18 cellular contexts compared by ENCODE assay signal in the genomic region with DNA sequence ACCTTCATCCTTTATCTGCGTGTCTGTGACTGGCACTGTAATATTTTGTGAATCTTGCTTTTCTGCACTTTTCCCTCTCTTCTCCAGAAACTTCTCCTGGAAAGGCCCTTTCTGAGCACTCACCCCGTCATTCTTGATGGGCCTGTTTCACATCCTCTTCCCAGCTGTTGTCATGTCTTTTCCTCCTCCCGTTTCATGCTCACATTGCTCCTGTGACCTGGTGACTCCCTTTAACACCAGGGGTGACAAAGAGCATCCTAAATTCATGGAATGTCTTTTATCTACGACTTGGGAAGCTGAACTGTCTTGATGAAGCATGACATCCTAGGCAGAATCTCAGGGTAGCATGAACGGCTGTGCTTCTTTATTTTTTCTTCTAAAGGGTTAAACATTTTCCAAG.
"Had no signal": no experiment of that assay in that cellular context is flagged by ENCODE, and none has a peak within 500 bp of the region (broad histone marks: within the 10 kb centered on the region; RNA-seq: fewer than 3 reads in every experiment).

No MANE protein-coding gene starts in this region.

- H3K9me3 Mint-ChIP-seq: effector memory CD8-positive, alpha-beta T cell had no signal

- H3K4me1 ChIP-seq: esophagus squamous epithelium, gastroesophageal sphincter, left ventricle myocardium inferior, lower lobe of right lung, sigmoid colon, suprapubic skin, upper lobe of left lung, vagina had no signal

- ATAC-seq: effector memory CD8-positive, alpha-beta T cell; gastroesophageal sphincter; lower lobe of right lung; stimulated activated naive CD8-positive, alpha-beta T cell treated with anti-CD3 and anti-CD28 coated beads, Interleukin-15, Interleukin-2, amounts not matched to agents 100 U/mL and 50 U/mL, for 24 hours had no signal

- H3K27ac ChIP-seq: esophagus squamous epithelium, gastroesophageal sphincter, left ventricle myocardium inferior, lower lobe of right lung, neutrophil, sigmoid colon, skin epidermis, suprapubic skin, thyroid gland, upper lobe of left lung, vagina had no signal

- H3K9me3 ChIP-seq: esophagus squamous epithelium, gastroesophageal sphincter, left ventricle myocardium inferior, lower lobe of right lung, neutrophil, sigmoid colon, suprapubic skin, thyroid gland, upper lobe of left lung, vagina had no signal

- H3K4me3 Mint-ChIP-seq: effector memory CD8-positive, alpha-beta T cell; memory B cell; naive B cell had no signal

- H3K36me3 ChIP-seq: esophagus squamous epithelium, gastroesophageal sphincter, left ventricle myocardium inferior, lower lobe of right lung, neutrophil, sigmoid colon, suprapubic skin, thyroid gland, upper lobe of left lung, vagina had no signal

- H3K27ac Mint-ChIP-seq: effector memory CD8-positive, alpha-beta T cell; memory B cell had no signal

- DNase-seq: cortex of kidney; effector memory CD8-positive, alpha-beta T cell; esophagus squamous epithelium; foreskin fibroblast; glutamatergic neuron; left ventricle myocardium inferior; lower lobe of right lung; naive B cell; stimulated activated naive CD8-positive, alpha-beta T cell treated with anti-CD3 and anti-CD28 coated beads, Interleukin-15, Interleukin-2, amounts not matched to agents 100 U/mL and 50 U/mL, for 24 hours; thyroid gland; upper lobe of left lung had no signal

- H3K4me1 Mint-ChIP-seq: memory B cell, naive B cell had no signal

- H3K27me3 ChIP-seq: esophagus squamous epithelium, gastroesophageal sphincter, neutrophil, sigmoid colon, suprapubic skin, thyroid gland, upper lobe of left lung, vagina had no signal

- H3K4me3 ChIP-seq: esophagus squamous epithelium, gastroesophageal sphincter, left ventricle myocardium inferior, lower lobe of right lung, sigmoid colon, skin epidermis, suprapubic skin, thyroid gland, upper lobe of left lung, vagina had no signal
